ENCODE assay signal across 17 cellular contexts in the genomic region with DNA sequence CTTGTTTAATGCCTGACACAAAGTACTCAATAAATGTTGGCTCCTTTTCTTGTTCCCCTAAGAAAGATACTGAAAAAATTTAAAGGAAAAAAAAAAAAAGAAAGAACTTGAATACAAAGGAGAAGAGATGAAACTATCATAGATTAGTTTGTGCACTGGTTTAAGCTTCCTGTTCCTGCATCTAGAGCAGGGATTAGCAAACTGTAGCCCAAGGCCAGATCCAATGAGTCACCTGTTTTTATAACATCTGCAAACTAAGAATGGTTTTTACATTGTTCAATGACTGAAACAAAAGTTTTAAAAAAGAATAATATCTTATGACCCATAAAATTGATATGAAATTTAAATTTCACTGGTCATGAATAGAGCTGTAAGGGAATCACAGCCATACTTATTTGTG. TPM values are rescaled to one million over a fixed set of nuclear protein-coding genes. Genes with fewer than 3 reads are reported as not detected.
DNase-seq lines count a peak whose midpoint lies in the region; FAIRE-seq and TF ChIP-seq lines count a peak whose summit lies in the region.
"Had no signal": no experiment of that assay in that cellular context is flagged by ENCODE, and none has a peak within 500 bp of the region (broad histone marks: within the 10 kb centered on the region; RNA-seq: fewer than 3 reads in every experiment).

No MANE protein-coding gene starts in this region.

- H3K4me1 Mint-ChIP-seq in astrocyte (ENCODE audit: low read depth, unreplicated experiment) = peaks cover 9% of the 10 kb centered on the region

- H3K4me3 Mint-ChIP-seq in astrocyte (ENCODE audit: unreplicated experiment) = no peak overlapping the region
- H3K4me3 Mint-ChIP-seq: activated CD4-positive, alpha-beta memory T cell treated with anti-CD3 and anti-CD28 coated beads for 36 hours; activated T-helper 1 cell treated with anti-CD3 and anti-CD28 coated beads, Interleukin-12 subunit alpha, Interleukin-12 subunit beta, Interleukin-2, Interleukin-4 antibody, amounts not matched to agents 30 ng/mL and 10 ng/mL and 1 ng/mL, durations not matched to agents 14 hours and 24 hours and 36 hours; dendritic cell treated with granulocyte-macrophage colony-stimulating factor and Interleukin-4, amounts not matched to agents 40 ng/mL and 50 ng/mL, for 4 days; nephron progenitor cell had no signal

- H3K4me2 ChIP-seq in astrocyte (ENCODE audit: low read length) (no peak overlapping the region), keratinocyte (ENCODE audit: control insufficient read depth, extremely low read depth, insufficient read depth, low read depth, low read length) (peak overlapping the region; percentile 60)

- dilution Hi-C loops in keratinocyte (cut with MboI; ENCODE audit: extremely low pct_ligation_motif_present, low sequenced_read_pairs) = no loop called here

- H3K9me3 ChIP-seq in astrocyte (ENCODE audit: insufficient read depth, low read depth, low read length) (no peaks in the 10 kb centered on the region), keratinocyte (ENCODE audit: control insufficient read depth, low read depth, low read length) (no peaks in the 10 kb centered on the region), kidney (ENCODE audit: control insufficient read depth in 1 of 2, low read length in 2 of 2) (no peaks in the 10 kb centered on the region)
- H3K9me3 ChIP-seq: esophagus muscularis mucosa, thoracic aorta had no signal

- no peaks in the 10 kb centered on the region for H3K27me3 Mint-ChIP-seq in astrocyte (ENCODE audit: low read depth, unreplicated experiment)
- H3K27me3 Mint-ChIP-seq: activated CD4-positive, alpha-beta memory T cell treated with anti-CD3 and anti-CD28 coated beads for 36 hours; dendritic cell treated with granulocyte-macrophage colony-stimulating factor and Interleukin-4, amounts not matched to agents 40 ng/mL and 50 ng/mL, for 4 days had no signal

- no peaks in the 10 kb centered on the region for H4K20me1 ChIP-seq in astrocyte (ENCODE audit: insufficient read depth, low read length)
- no peaks in the 10 kb centered on the region for H4K20me1 ChIP-seq in keratinocyte (ENCODE audit: control insufficient read depth, extremely low read depth, insufficient read depth, low read length)

- TF ChIP-seq CTCF in astrocyte (IDR thresholded peaks at IDR 0.05; ENCODE audit: insufficient read depth, low read depth, low read length) = no peak
- TF ChIP-seq CTCF in keratinocyte (optimal IDR thresholded peaks at IDR 0.05 in 1 of 3, IDR thresholded peaks at IDR 0.05 in 1 of 3, conservative IDR thresholded peaks at IDR 0.05 in 1 of 3; ENCODE audit: extremely low read depth in 1 of 3, insufficient read depth in 2 of 3, low read length in 3 of 3) = no peak
- no peak for TF ChIP-seq CTCF in kidney (IDR thresholded peaks at IDR 0.05; ENCODE audit: borderline replicate concordance, extremely low read depth, insufficient read depth)

- H3K79me2 ChIP-seq in astrocyte (ENCODE audit: insufficient read depth, low read length) = no peaks in the 10 kb centered on the region
- H3K79me2 ChIP-seq in keratinocyte (ENCODE audit: control insufficient read depth, insufficient read depth, low read length) = no peaks in the 10 kb centered on the region

- H3K4me1 ChIP-seq in astrocyte (ENCODE audit: insufficient read depth, low read length) = peaks cover 4% of the 10 kb centered on the region
- H3K4me1 ChIP-seq in keratinocyte (ENCODE audit: control insufficient read depth, extremely low read depth, insufficient read depth, low read length) = peaks cover 43% of the 10 kb centered on the region
- H3K4me1 ChIP-seq in kidney (ENCODE audit: control insufficient read depth in 1 of 2, insufficient read depth in 1 of 2, low read depth in 1 of 2, low read length in 2 of 2) = no peaks in the 10 kb centered on the region
- H3K4me1 ChIP-seq: esophagus muscularis mucosa had no signal

- peak; percentile 29 for DNase-seq in AG08395 (ENCODE audit: low spot score)
- peak; percentile 63 for DNase-seq in HT1080 (ENCODE audit: low read depth)
- DNase-seq in astrocyte (ENCODE audit: low read depth) = peak; percentile 18
- DNase-seq in keratinocyte (ENCODE audit: low read depth, low spot score) = no peak
- no peak for DNase-seq in NCI-H345 treated with DMSO at 0.1 percent for 48 hours (lab: John Stamatoyannopoulos, UW; ENCODE audit: unreplicated experiment)
- no peak for DNase-seq in stimulated activated CD4-positive, alpha-beta T cell treated with anti-CD3 and anti-CD28 coated beads, Interleukin-15, amount 100 ng/mL, for 24 hours
- DNase-seq in glomerular visceral epithelial cell (ENCODE audit: extremely low spot score) = no peak
- no peak for DNase-seq in kidney
- DNase-seq: activated CD4-positive, alpha-beta memory T cell treated with anti-CD3 and anti-CD28 coated beads for 36 hours; nephron progenitor cell had no signal

- H3K9me1 ChIP-seq in keratinocyte (ENCODE audit: control insufficient read depth, extremely low read depth, insufficient read depth, low read length) = no peaks in the 10 kb centered on the region

- no peak overlapping the region for H2AFZ ChIP-seq in astrocyte (ENCODE audit: low read depth, low read length)
- H2AFZ ChIP-seq in keratinocyte (ENCODE audit: control insufficient read depth, low read length) = no peak overlapping the region

- no peak overlapping the region for H3K27ac Mint-ChIP-seq in astrocyte (ENCODE audit: unreplicated experiment)
- H3K27ac Mint-ChIP-seq: activated CD4-positive, alpha-beta memory T cell treated with anti-CD3 and anti-CD28 coated beads for 36 hours; activated T-helper 1 cell treated with anti-CD3 and anti-CD28 coated beads, Interleukin-12 subunit alpha, Interleukin-12 subunit beta, Interleukin-2, Interleukin-4 antibody, amounts not matched to agents 30 ng/mL and 10 ng/mL and 1 ng/mL, durations not matched to agents 14 hours and 24 hours and 36 hours; dendritic cell treated with granulocyte-macrophage colony-stimulating factor and Interleukin-4, amounts not matched to agents 40 ng/mL and 50 ng/mL, for 4 days; nephron progenitor cell had no signal

- FAIRE-seq in astrocyte (lab: Jason Lieb, UNC) = no peak
- peak; percentile 71 for FAIRE-seq in keratinocyte (lab: Jason Lieb, UNC)
- FAIRE-seq in kidney (lab: Jason Lieb, UNC) = no peak
- FAIRE-seq: TTC549 had no signal

- no peaks in the 10 kb centered on the region for H3K36me3 Mint-ChIP-seq in astrocyte (ENCODE audit: low read depth, unreplicated experiment)
- H3K36me3 Mint-ChIP-seq: activated CD4-positive, alpha-beta memory T cell treated with anti-CD3 and anti-CD28 coated beads for 36 hours had no signal

- intact Hi-C loops in kidney (cut with DNase I) = no loop called here

- H3K36me3 ChIP-seq in astrocyte (ENCODE audit: insufficient read depth, low read length) (no peaks in the 10 kb centered on the region), keratinocyte (ENCODE audit: control insufficient read depth in 2 of 2, extremely low read depth in 1 of 2, insufficient read depth in 2 of 2, low read length in 2 of 2) (no peaks in the 10 kb centered on the region), kidney (ENCODE audit: control insufficient read depth in 1 of 2, insufficient read depth in 2 of 2, low read length in 2 of 2) (no peaks in the 10 kb centered on the region)
- H3K36me3 ChIP-seq: esophagus muscularis mucosa, thoracic aorta had no signal

- H3K27me3 ChIP-seq in astrocyte (ENCODE audit: insufficient read depth, low read length) = no peaks in the 10 kb centered on the region
- no peaks in the 10 kb centered on the region for H3K27me3 ChIP-seq in keratinocyte (ENCODE audit: control insufficient read depth, extremely low read depth, insufficient read depth, low read length)
- H3K27me3 ChIP-seq: esophagus muscularis mucosa had no signal

- H3K9me3 Mint-ChIP-seq in astrocyte (ENCODE audit: unreplicated experiment) = peaks cover 1% of the 10 kb centered on the region
- H3K9me3 Mint-ChIP-seq: activated CD4-positive, alpha-beta memory T cell treated with anti-CD3 and anti-CD28 coated beads for 36 hours; nephron progenitor cell had no signal

- no peak overlapping the region for H3K4me3 ChIP-seq in astrocyte (ENCODE audit: insufficient read depth, low read depth, low read length)
- H3K4me3 ChIP-seq in keratinocyte (ENCODE audit: control insufficient read depth in 2 of 3, extremely low read depth in 1 of 3, insufficient read depth in 2 of 3, low read depth in 1 of 3, low read length in 3 of 3) = peak overlapping the region in 1 of 3 experiments; percentile 33
- no peak overlapping the region for H3K4me3 ChIP-seq in kidney (ENCODE audit: low read length in 2 of 2)
- H3K4me3 ChIP-seq: esophagus muscularis mucosa, lung, thoracic aorta had no signal

- H3K9ac ChIP-seq in astrocyte (ENCODE audit: low read length) (no peak overlapping the region), keratinocyte (ENCODE audit: control insufficient read depth, extremely low read depth, insufficient read depth, low read length) (no peak overlapping the region), kidney (ENCODE audit: low read length in 2 of 2) (no peak overlapping the region)

- H3K27ac ChIP-seq in astrocyte (ENCODE audit: low read depth, low read length) (no peak overlapping the region), keratinocyte (ENCODE audit: control insufficient read depth, insufficient read depth, low read length) (peak overlapping the region; percentile 65), kidney (ENCODE audit: low read depth in 2 of 2, low read length in 2 of 2) (no peak overlapping the region)
- H3K27ac ChIP-seq: esophagus muscularis mucosa, thoracic aorta had no signal

RNA-seq across cellular contexts. Expression of a gene that starts 50.4 kb away (rescaled TPM):
- total RNA-seq in HT1080 (2014; rRNA removed; shearing (Covaris generic)) = not detected in 2 replicates
- polyA plus RNA-seq in HT1080 (2015; cell fraction: cytosol; rRNA removed) = not detected in 2 replicates
- not detected in 2 replicates for polyA plus RNA-seq in HT1080 (2015; cell fraction: nucleus; rRNA removed)
- total RNA-seq in astrocyte = not detected in 2 replicates
- not detected in 3 replicates for polyA plus RNA-seq in keratinocyte
- not detected for polyA plus RNA-seq in keratinocyte (2011; ENCODE audit: low read depth)
- not detected in 2 replicates for polyA plus RNA-seq in keratinocyte (2011; cell fraction: cytosol; rRNA removed)
- polyA plus RNA-seq in keratinocyte (2011; cell fraction: nucleus; rRNA removed) = not detected in 2 replicates
- polyA plus RNA-seq in keratinocyte (2012; ENCODE audit: low replicate concordance) = not detected in 2 replicates
- polyA minus RNA-seq in keratinocyte = not detected in 3 replicates
- polyA minus RNA-seq in keratinocyte (2011; cell fraction: cytosol; rRNA and poly(A)+ RNA removed) = not detected
- polyA minus RNA-seq in keratinocyte (2011; cell fraction: nucleus; rRNA and poly(A)+ RNA removed) = not detected in 2 replicates
- not detected for total RNA-seq in kidney
- polyA plus RNA-seq in kidney (ENCODE audit: insufficient read depth, low read depth, low replicate concordance) = not detected
- total RNA-seq: activated CD4-positive, alpha-beta memory T cell treated with anti-CD3 and anti-CD28 coated beads for 36 hours; activated T-helper 1 cell treated with anti-CD3 and anti-CD28 coated beads, Interleukin-12 subunit alpha, Interleukin-12 subunit beta, Interleukin-2, Interleukin-4 antibody, amounts not matched to agents 30 ng/mL and 10 ng/mL and 1 ng/mL, durations not matched to agents 14 hours and 24 hours and 36 hours; esophagus muscularis mucosa; lung; SK-MEL-5; thoracic aorta had no signal
- polyA plus RNA-seq: lung had no signal

Comparison
In these comparisons a context has a peak if more than half of its experiments do, and no peak if none do; other contexts are left out.
1. DNase-seq: peak in AG08395 (single experiment), HT1080 (single experiment) and astrocyte (single experiment); none in keratinocyte (single experiment), NCI-H345 treated with DMSO at 0.1 percent for 48 hours (single experiment), stimulated activated CD4-positive, alpha-beta T cell treated with anti-CD3 and anti-CD28 coated beads, Interleukin-15, amount 100 ng/mL, for 24 hours (single experiment), glomerular visceral epithelial cell (single experiment) and kidney (single experiment).